In the genomic region with DNA sequence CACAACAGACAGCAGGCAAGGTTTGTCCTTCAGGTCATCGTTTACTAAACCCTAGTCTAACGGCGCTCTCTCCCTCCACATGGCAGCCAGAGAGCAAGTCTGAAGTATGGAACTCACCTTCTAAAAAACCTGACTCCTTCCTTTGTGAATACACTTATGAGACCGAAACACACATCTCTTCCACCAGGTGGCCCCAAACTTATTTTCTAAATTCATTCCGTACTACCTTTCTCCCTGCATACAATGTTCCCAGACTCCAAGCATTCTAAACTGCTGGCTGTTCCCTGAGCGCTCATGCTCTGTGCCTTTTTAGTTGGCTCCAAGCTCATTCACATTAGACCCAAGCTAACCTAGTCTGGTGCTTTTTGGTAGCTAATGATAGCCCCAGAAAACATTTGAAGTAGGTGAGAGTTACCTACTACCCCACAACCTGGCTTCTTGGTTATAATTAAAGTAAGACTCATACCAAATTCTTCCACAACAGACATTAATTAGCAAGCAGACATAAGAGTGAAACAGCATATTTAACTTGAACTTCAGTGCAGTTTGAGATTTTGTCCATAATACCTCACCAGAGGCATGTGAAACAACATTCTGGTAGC, we compare ENCODE assay signal across 8 cellular contexts.
DNase-seq lines count a peak whose midpoint lies in the region; ATAC-seq and TF ChIP-seq lines count a peak whose summit lies in the region.

No MANE protein-coding gene starts in this region.

- ATAC-seq in GM18861 (IDR thresholded peaks at IDR 0.05; ENCODE audit: unreplicated experiment) (peak; percentile 69), esophagus mucosa (peak; percentile 51), HG03521 (IDR thresholded peaks at IDR 0.05; ENCODE audit: unreplicated experiment) (no peak)

- H3K27me3 Mint-ChIP-seq in nephron progenitor cell (ENCODE audit: low read depth, poor library complexity): no peaks in the 10 kb centered on the region

- DNase-seq in AML-193 (lab: John Stamatoyannopoulos, UW) (peak; percentile 1 to 5), OCI-M1 (lab: John Stamatoyannopoulos, UW) (peak; percentile 73), nephron progenitor cell (peak; percentile 9), T1000 (lab: John Stamatoyannopoulos, UW) (no peak)
- DNase-seq in Jurkat, Clone E6-1 (ENCODE audit: low read depth, low spot score): peak; percentile 18

- H3K9me3 Mint-ChIP-seq in nephron progenitor cell: no peaks in the 10 kb centered on the region

- no peak overlapping the region for H3K4me3 Mint-ChIP-seq in nephron progenitor cell

- H3K4me1 Mint-ChIP-seq in nephron progenitor cell: peaks cover 7% of the 10 kb centered on the region

- peak; percentile 38 for TF ChIP-seq CTCF in nephron progenitor cell (IDR thresholded peaks at IDR 0.05)

- no peak overlapping the region for H3K4me3 ChIP-seq in Jurkat, Clone E6-1 (ENCODE audit: low read length)

- H3K27ac Mint-ChIP-seq in nephron progenitor cell: no peak overlapping the region

- H3K36me3 Mint-ChIP-seq in nephron progenitor cell (ENCODE audit: low read depth): no peaks in the 10 kb centered on the region
